Comparison of ENCODE assay signal across 14 cellular contexts in genomic region chr11:82823635-82824614, GRCh38.
DNase-seq lines count a peak whose midpoint lies in the region; ATAC-seq and TF ChIP-seq lines count a peak whose summit lies in the region.
"Had no signal": no experiment of that assay in that cellular context is flagged by ENCODE, and none has a peak within 500 bp of the region (broad histone marks: within the 10 kb centered on the region; RNA-seq: fewer than 3 reads in every experiment).

No MANE protein-coding gene starts in this region.

- H3K4me3 Mint-ChIP-seq in T-helper 2 cell treated with Interferon-gamma antibody and Interleukin-4, amounts not matched to agents 5 μg/mL and 100 μg/mL, for 36 hours = no peak overlapping the region
- H3K4me3 Mint-ChIP-seq: activated B cell treated with CpG ODN at 0.5 μM for 24 hours; activated naive CD4-positive, alpha-beta T cell treated with anti-CD3 and anti-CD28 coated beads, Interleukin-2, amount 50 U/mL, for 24 hours had no signal

- H3K4me1 Mint-ChIP-seq in T-helper 2 cell treated with Interferon-gamma antibody and Interleukin-4, amounts not matched to agents 5 μg/mL and 100 μg/mL, for 36 hours (ENCODE audit: low read depth) = no peaks in the 10 kb centered on the region
- H3K4me1 Mint-ChIP-seq: activated B cell treated with CpG ODN at 0.5 μM for 24 hours; activated naive CD4-positive, alpha-beta T cell treated with anti-CD3 and anti-CD28 coated beads, Interleukin-2, amount 50 U/mL, for 24 hours had no signal

- H3K9me3 ChIP-seq in left ventricle myocardium inferior (replicated peaks) (no peaks in the 10 kb centered on the region), right atrium auricular region (no peaks in the 10 kb centered on the region), aorta (ENCODE audit: control insufficient read depth, low read length) (no peaks in the 10 kb centered on the region), GM23248 (ENCODE audit: low read depth) (no peaks in the 10 kb centered on the region)
- H3K9me3 ChIP-seq: transverse colon had no signal

- no peak overlapping the region for H3K27ac Mint-ChIP-seq in T-helper 2 cell treated with Interferon-gamma antibody and Interleukin-4, amounts not matched to agents 5 μg/mL and 100 μg/mL, for 36 hours
- H3K27ac Mint-ChIP-seq: activated B cell treated with CpG ODN at 0.5 μM for 24 hours; activated naive CD4-positive, alpha-beta T cell treated with anti-CD3 and anti-CD28 coated beads, Interleukin-2, amount 50 U/mL, for 24 hours had no signal

- H3K4me3 ChIP-seq in left ventricle myocardium inferior = no peak overlapping the region
- no peak overlapping the region for H3K4me3 ChIP-seq in right atrium auricular region
- H3K4me3 ChIP-seq in aorta (ENCODE audit: low read length in 2 of 2) = no peak overlapping the region
- no peak overlapping the region for H3K4me3 ChIP-seq in GM23248
- H3K4me3 ChIP-seq: transverse colon had no signal

- H3K9me3 Mint-ChIP-seq in T-helper 2 cell treated with Interferon-gamma antibody and Interleukin-4, amounts not matched to agents 5 μg/mL and 100 μg/mL, for 36 hours = no peaks in the 10 kb centered on the region
- H3K9me3 Mint-ChIP-seq: activated B cell treated with CpG ODN at 0.5 μM for 24 hours; activated naive CD4-positive, alpha-beta T cell treated with anti-CD3 and anti-CD28 coated beads, Interleukin-2, amount 50 U/mL, for 24 hours had no signal

- TF ChIP-seq CTCF in left ventricle myocardium inferior (IDR thresholded peaks at IDR 0.05; ENCODE audit: borderline replicate concordance) = no peak
- TF ChIP-seq CTCF in right atrium auricular region (IDR thresholded peaks at IDR 0.05) = no peak

- in situ Hi-C loops in GM23248 (cut with MboI) = no loop called here

- H3K27me3 Mint-ChIP-seq in T-helper 2 cell treated with Interferon-gamma antibody and Interleukin-4, amounts not matched to agents 5 μg/mL and 100 μg/mL, for 36 hours (ENCODE audit: low read depth) = no peaks in the 10 kb centered on the region
- H3K27me3 Mint-ChIP-seq: activated B cell treated with CpG ODN at 0.5 μM for 24 hours; activated naive CD4-positive, alpha-beta T cell treated with anti-CD3 and anti-CD28 coated beads, Interleukin-2, amount 50 U/mL, for 24 hours had no signal

- peaks cover 11% of the 10 kb centered on the region for H3K36me3 ChIP-seq in left ventricle myocardium inferior
- H3K36me3 ChIP-seq in right atrium auricular region = peaks cover 7% of the 10 kb centered on the region
- H3K36me3 ChIP-seq in aorta (ENCODE audit: control insufficient read depth in 1 of 2, insufficient read depth in 2 of 2, low read length in 1 of 2) = no peaks in the 10 kb centered on the region
- no peaks in the 10 kb centered on the region for H3K36me3 ChIP-seq in GM23248 (ENCODE audit: low read depth)
- H3K36me3 ChIP-seq: transverse colon had no signal

- H3K27me3 ChIP-seq in left ventricle myocardium inferior (ENCODE audit: low read depth) = no peaks in the 10 kb centered on the region
- no peaks in the 10 kb centered on the region for H3K27me3 ChIP-seq in right atrium auricular region
- no peaks in the 10 kb centered on the region for H3K27me3 ChIP-seq in aorta (ENCODE audit: control insufficient read depth in 1 of 2, insufficient read depth in 2 of 2, low read length in 1 of 2)
- H3K27me3 ChIP-seq in GM23248 (replicated peaks; ENCODE audit: insufficient read depth) = no peaks in the 10 kb centered on the region
- H3K27me3 ChIP-seq: transverse colon had no signal

- DNase-seq in left ventricle myocardium inferior = no peak
- DNase-seq in right atrium auricular region (ENCODE audit: low spot score) = no peak
- DNase-seq in NOMO-1 treated with DMSO at 0.1 percent for 48 hours (lab: John Stamatoyannopoulos, UW; ENCODE audit: unreplicated experiment) = peak; percentile 43
- DNase-seq in globus pallidus (ENCODE audit: low spot score) = peak; percentile 79
- DNase-seq in aorta = no peak
- DNase-seq in HuH-7 (ENCODE audit: low spot score) = no peak
- DNase-seq in T-helper 2 cell treated with Interferon-gamma antibody and Interleukin-4, amounts not matched to agents 5 μg/mL and 100 μg/mL, for 36 hours (ENCODE audit: low spot score) = no peak
- no peak for DNase-seq in GM23248
- DNase-seq: activated B cell treated with CpG ODN at 0.5 μM for 24 hours, MM.1S, occipital lobe, PC-3, transverse colon had no signal

- intact Hi-C loops in left ventricle myocardium inferior (cut with micrococcal nuclease) = no loop called here
- intact Hi-C loops in aorta (cut with DNase I) = no loop called here

- H3K9me2 ChIP-seq in GM23248 (ENCODE audit: insufficient read depth) = no peaks in the 10 kb centered on the region

- H3K36me3 Mint-ChIP-seq in T-helper 2 cell treated with Interferon-gamma antibody and Interleukin-4, amounts not matched to agents 5 μg/mL and 100 μg/mL, for 36 hours (ENCODE audit: low read depth) = no peaks in the 10 kb centered on the region

- 2 to 3% methylated on average over 2 of the region's 2 CpGs for WGBS in aorta, 2 donors
- 13 to 19% methylated on average over 2 of the region's 2 CpGs for WGBS in GM23248 (ENCODE audit: low coverage in 1 of 2, low lambda C conversion rate in 2 of 2, missing lambda C conversion rate in 2 of 2), 2 experiments

- H4K20me1 ChIP-seq in GM23248 (ENCODE audit: insufficient read depth) = no peaks in the 10 kb centered on the region

- H3K79me2 ChIP-seq in GM23248 (ENCODE audit: insufficient read depth) = no peaks in the 10 kb centered on the region

- no peak overlapping the region for H3K4me2 ChIP-seq in GM23248 (ENCODE audit: unreplicated experiment)

- H3K27ac ChIP-seq in left ventricle myocardium inferior (replicated peaks) (peak overlapping the region; percentile 2), right atrium auricular region (no peak overlapping the region), aorta (ENCODE audit: low read depth in 1 of 2, low read length in 2 of 2) (no peak overlapping the region), GM23248 (no peak overlapping the region)
- H3K27ac ChIP-seq: transverse colon had no signal

- no peak overlapping the region for H2AFZ ChIP-seq in GM23248

- H3F3A ChIP-seq in GM23248 (ENCODE audit: insufficient read depth) = no peaks in the 10 kb centered on the region

- H3K4me1 ChIP-seq in left ventricle myocardium inferior (peaks cover 7% of the 10 kb centered on the region), right atrium auricular region (peaks cover 0 to 10% of the 10 kb centered on the region in 2 donors), aorta (ENCODE audit: control insufficient read depth in 1 of 2, insufficient read depth in 2 of 2, low read length in 2 of 2) (peaks cover 3 to 4% of the 10 kb centered on the region in 2 donors), GM23248 (ENCODE audit: insufficient read depth) (no peaks in the 10 kb centered on the region)
- H3K4me1 ChIP-seq: transverse colon had no signal

- ATAC-seq in aorta (ENCODE audit: low FRiP score) = peak; percentile 54
- ATAC-seq: PC-3 had no signal

- H3K9ac ChIP-seq in GM23248 = no peak overlapping the region

Comparison
In these comparisons a context has a peak if more than half of its experiments do, and no peak if none do; other contexts are left out.
1. DNase-seq: peak in NOMO-1 treated with DMSO at 0.1 percent for 48 hours (single experiment) and globus pallidus (single experiment); none in left ventricle myocardium inferior (single experiment), right atrium auricular region (single experiment), aorta (0 of 2), HuH-7 (single experiment), T-helper 2 cell treated with Interferon-gamma antibody and Interleukin-4, amounts not matched to agents 5 μg/mL and 100 μg/mL, for 36 hours (single experiment) and GM23248 (single experiment).